In genomic region chr7:47507514-47507913, GRCh38 we compare ENCODE assay signal across 26 cellular contexts.
DNase-seq lines count a peak whose midpoint lies in the region; ATAC-seq and TF ChIP-seq lines count a peak whose summit lies in the region.
"Had no signal": no experiment of that assay in that cellular context is flagged by ENCODE, and none has a peak within 500 bp of the region (broad histone marks: within the 10 kb centered on the region; RNA-seq: fewer than 3 reads in every experiment).

No MANE protein-coding gene starts in this region.

- peak overlapping the region in 3 of 5 experiments; percentile 7 to 40 (median 32) for H3K4me3 Mint-ChIP-seq in brain
- H3K4me3 Mint-ChIP-seq in neural crest cell, result peak overlapping the region; percentile 39
- H3K4me3 Mint-ChIP-seq: CD8-positive, alpha-beta T cell; IgD-negative memory B cell; stimulated activated naive CD8-positive, alpha-beta T cell treated with anti-CD3 and anti-CD28 coated beads, Interleukin-15, amount 100 ng/mL, for 72 hours had no signal

- peaks cover 14% of the 10 kb centered on the region for H4K20me1 ChIP-seq in hepatocyte (ENCODE audit: insufficient read depth, poor library complexity, severe bottlenecking)

- intact Hi-C loops in esophagus muscularis mucosa (cut with DNase I), result no loop called here

- TF ChIP-seq POLR2A in esophagus muscularis mucosa (IDR thresholded peaks at IDR 0.05; ENCODE audit: low read depth), result no peak

- H3K4me1 ChIP-seq in hepatocyte (ENCODE audit: insufficient read depth), result peaks cover 55% of the 10 kb centered on the region
- peaks cover 5 to 58% (median 38%) of the 10 kb centered on the region in 5 donors for H3K4me1 ChIP-seq in subcutaneous abdominal adipose tissue (ENCODE audit: control insufficient read depth in 5 of 5, insufficient read depth in 5 of 5, low read length in 5 of 5)
- peaks cover 33 to 67% (median 59%) of the 10 kb centered on the region in 4 donors for H3K4me1 ChIP-seq in esophagus muscularis mucosa

- H3K36me3 Mint-ChIP-seq in brain (peaks cover 18% of the 10 kb centered on the region), neural crest cell (ENCODE audit: low read depth) (peaks cover 3% of the 10 kb centered on the region)
- H3K36me3 Mint-ChIP-seq: CD8-positive, alpha-beta T cell had no signal

- H3K4me3 ChIP-seq in hepatocyte (no peak overlapping the region), subcutaneous abdominal adipose tissue (ENCODE audit: low read depth in 1 of 5, low read length in 5 of 5) (no peak overlapping the region), esophagus muscularis mucosa (no peak overlapping the region)
- H3K4me3 ChIP-seq: adrenal gland, spleen had no signal

- H3K4me2 ChIP-seq in hepatocyte, result peak overlapping the region; percentile 12

- peak overlapping the region in 1 of 5 donors; percentile 35 for H3K9ac ChIP-seq in subcutaneous abdominal adipose tissue (ENCODE audit: low read length in 5 of 5)

- H3K27ac ChIP-seq in hepatocyte, result peak overlapping the region; percentile 64
- H3K27ac ChIP-seq in subcutaneous abdominal adipose tissue (ENCODE audit: low read depth, low read length), result peak overlapping the region; percentile 60
- no peak overlapping the region for H3K27ac ChIP-seq in esophagus muscularis mucosa (replicated peaks in 1 of 4)
- H3K27ac ChIP-seq: HL-60 had no signal

- peaks cover 100% of the 10 kb centered on the region for H3K79me2 ChIP-seq in hepatocyte

- peaks cover 5% of the 10 kb centered on the region for H3K27me3 Mint-ChIP-seq in brain
- no peaks in the 10 kb centered on the region for H3K27me3 Mint-ChIP-seq in neural crest cell (ENCODE audit: low read depth)
- H3K27me3 Mint-ChIP-seq: IgD-negative memory B cell; progenitor cell of endocrine pancreas; stimulated activated naive CD8-positive, alpha-beta T cell treated with anti-CD3 and anti-CD28 coated beads, Interleukin-15, amount 100 ng/mL, for 72 hours had no signal

- H3K27ac Mint-ChIP-seq in brain (peak overlapping the region in 4 of 5 experiments; percentile 6 to 85 (median 78)), neural crest cell (ENCODE audit: unreplicated experiment) (peak overlapping the region; percentile 70)
- H3K27ac Mint-ChIP-seq: CD8-positive, alpha-beta T cell; stimulated activated naive CD8-positive, alpha-beta T cell treated with anti-CD3 and anti-CD28 coated beads, Interleukin-15, amount 100 ng/mL, for 72 hours had no signal

- H3K9me3 ChIP-seq in hepatocyte (ENCODE audit: low read depth), result no peaks in the 10 kb centered on the region
- H3K9me3 ChIP-seq in subcutaneous abdominal adipose tissue (ENCODE audit: control insufficient read depth in 5 of 5, low read length in 5 of 5), result peaks cover 0 to 5% (median 0%) of the 10 kb centered on the region in 5 donors
- H3K9me3 ChIP-seq in esophagus muscularis mucosa, result no peaks in the 10 kb centered on the region
- H3K9me3 ChIP-seq: adrenal gland, spleen had no signal

- ATAC-seq in HG03139 (IDR thresholded peaks at IDR 0.05; ENCODE audit: unreplicated experiment), result no peak
- ATAC-seq: CD8-positive, alpha-beta T cell; left colon; stimulated activated naive CD8-positive, alpha-beta T cell treated with anti-CD3 and anti-CD28 coated beads, Interleukin-15, amount 100 ng/mL, for 72 hours had no signal

- WGBS in hepatocyte (ENCODE audit: low lambda C conversion rate, missing lambda C conversion rate), result 63% methylated on average over 9 of the region's 9 CpGs
- 85% methylated on average over 4 of the region's 9 CpGs for WGBS in esophagus muscularis mucosa

- no peak overlapping the region for H2AFZ ChIP-seq in hepatocyte

- TF ChIP-seq EP300 in esophagus muscularis mucosa (IDR thresholded peaks at IDR 0.05), result no peak

- TF ChIP-seq CTCF in brain (conservative IDR thresholded peaks at IDR 0.05), result no peak
- TF ChIP-seq CTCF in hepatocyte (IDR thresholded peaks at IDR 0.05; ENCODE audit: poor library complexity), result no peak
- TF ChIP-seq CTCF in neural crest cell (conservative IDR thresholded peaks at IDR 0.05), result no peak
- no peak for TF ChIP-seq CTCF in esophagus muscularis mucosa (IDR thresholded peaks at IDR 0.05)

- no peaks in the 10 kb centered on the region for H3K9me2 ChIP-seq in hepatocyte (replicated peaks; ENCODE audit: insufficient read depth)

- H3K27me3 ChIP-seq in hepatocyte (no peaks in the 10 kb centered on the region), subcutaneous abdominal adipose tissue (ENCODE audit: control insufficient read depth in 5 of 5, insufficient read depth in 4 of 5, low read length in 5 of 5) (no peaks in the 10 kb centered on the region), esophagus muscularis mucosa (no peaks in the 10 kb centered on the region)
- H3K27me3 ChIP-seq: adrenal gland, spleen had no signal

- H3K36me3 ChIP-seq in hepatocyte (replicated peaks; ENCODE audit: insufficient read depth, low read depth) (no peaks in the 10 kb centered on the region), subcutaneous abdominal adipose tissue (ENCODE audit: control insufficient read depth in 5 of 5, insufficient read depth in 5 of 5, low read length in 5 of 5) (peaks cover 0 to 37% (median 19%) of the 10 kb centered on the region in 5 donors), esophagus muscularis mucosa (no peaks in the 10 kb centered on the region)
- H3K36me3 ChIP-seq: adrenal gland had no signal

- no peak for DNase-seq in hepatocyte (ENCODE audit: low spot score)
- DNase-seq in neural crest cell (ENCODE audit: low read depth, low spot score), result peak; percentile 26
- DNase-seq in activated naive CD4-positive, alpha-beta T cell (lab: John Stamatoyannopoulos, UW), result no peak
- no peak for DNase-seq in esophagus muscularis mucosa (ENCODE audit: extremely low spot score)
- no peak for DNase-seq in activated T-cell treated with anti-CD3 and anti-CD28 coated beads, Interleukin-2, amount 50 U/mL, for 48 hours
- DNase-seq: activated CD4-positive, alpha-beta T cell treated with anti-CD3 and anti-CD28 coated beads, Interleukin-2, amount 50 U/mL, for 4 hours; activated gamma-delta T cell treated with Interleukin-2 at 50 U/mL for 16 hours; CD8-positive, alpha-beta T cell; central memory CD4-positive, alpha-beta T cell; effector CD4-positive, alpha-beta T cell; GF-D8; left colon; NCI-H1694; NCI-H2227 treated with DMSO at 0.1 percent for 48 hours; NCI-H748 treated with DMSO at 0.1 percent for 48 hours; SIG-M5; spleen; stimulated activated CD4-positive, alpha-beta T cell treated with anti-CD3 and anti-CD28 coated beads, Interleukin-4, amount 100 ng/mL, for 24 hours; stimulated activated naive CD8-positive, alpha-beta T cell treated with anti-CD3 and anti-CD28 coated beads, Interleukin-15, amount 100 ng/mL, for 72 hours had no signal

- peaks cover 77% of the 10 kb centered on the region for H3K4me1 Mint-ChIP-seq in brain
- peaks cover 60% of the 10 kb centered on the region for H3K4me1 Mint-ChIP-seq in neural crest cell
- H3K4me1 Mint-ChIP-seq: stimulated activated naive CD8-positive, alpha-beta T cell treated with anti-CD3 and anti-CD28 coated beads, Interleukin-15, amount 100 ng/mL, for 72 hours had no signal

- no peaks in the 10 kb centered on the region for H3K9me3 Mint-ChIP-seq in brain
- no peaks in the 10 kb centered on the region for H3K9me3 Mint-ChIP-seq in neural crest cell
- H3K9me3 Mint-ChIP-seq: CD8-positive, alpha-beta T cell; IgD-negative memory B cell; stimulated activated naive CD8-positive, alpha-beta T cell treated with anti-CD3 and anti-CD28 coated beads, Interleukin-15, amount 100 ng/mL, for 72 hours had no signal

Comparison
In these comparisons a context has a peak if more than half of its experiments do, and no peak if none do; other contexts are left out.
1. H3K27ac ChIP-seq: peak in hepatocyte (single experiment) and subcutaneous abdominal adipose tissue (single experiment); none in esophagus muscularis mucosa (0 of 4).